Comparison of ENCODE assay signal across 9 cellular contexts in genomic region chr6:158357570-158358216, GRCh38. TPM values are rescaled to one million over a fixed set of nuclear protein-coding genes. Genes with fewer than 3 reads are reported as not detected.
DNase-seq lines count a peak whose midpoint lies in the region; ATAC-seq and TF ChIP-seq lines count a peak whose summit lies in the region.
"Had no signal": no experiment of that assay in that cellular context is flagged by ENCODE, and none has a peak within 500 bp of the region (broad histone marks: within the 10 kb centered on the region; RNA-seq: fewer than 3 reads in every experiment).

No MANE protein-coding gene starts in this region.

- intact Hi-C loops in Right ventricle myocardium inferior (cut with DNase I): no loop called here

- no peaks in the 10 kb centered on the region for H3K36me3 ChIP-seq in GM06990 (ENCODE audit: control insufficient read depth, insufficient read depth, low read length)
- no peaks in the 10 kb centered on the region for H3K36me3 ChIP-seq in MG63

- peak overlapping the region; percentile 37 for H3K27ac ChIP-seq in angular gyrus (ENCODE audit: low read depth, low read length)

- H3K4me3 ChIP-seq in GM06990 (replicated peaks; ENCODE audit: low read depth, low read length) (peak overlapping the region; percentile 37; the same call in 1 of the 2 replicates), MG63 (no peak overlapping the region)
- H3K4me3 ChIP-seq: lung had no signal

- no peaks in the 10 kb centered on the region for H3K9me3 ChIP-seq in MG63

- DNase-seq in GM06990 (ENCODE audit: extremely low read depth, insufficient read length) (no peak), NK-92 (lab: John Stamatoyannopoulos, UW; ENCODE audit: unreplicated experiment) (no peak), NCI-H2171 treated with DMSO at 0.1 percent for 48 hours (lab: John Stamatoyannopoulos, UW) (no peak), MG63 (no peak), Right ventricle myocardium inferior (ENCODE audit: missing footprints) (no peak)

- no peaks in the 10 kb centered on the region for H3K27me3 ChIP-seq in GM06990 (replicated peaks; ENCODE audit: control insufficient read depth, insufficient read depth, low read length)
- no peaks in the 10 kb centered on the region for H3K27me3 ChIP-seq in MG63

- no peak for TF ChIP-seq CTCF in GM06990 (IDR thresholded peaks at IDR 0.05; ENCODE audit: insufficient read depth, low read length, poor library complexity, severe bottlenecking)

- ATAC-seq in GM19025 (IDR thresholded peaks at IDR 0.05; ENCODE audit: low read depth, unreplicated experiment) (peak; percentile 79), HG03025 (IDR thresholded peaks at IDR 0.05; ENCODE audit: low FRiP score, unreplicated experiment) (peak; percentile 78), Right ventricle myocardium inferior (no peak)

RNA-seq across cellular contexts. Expression of gene TULP4, which starts 45.4 kb away (rescaled TPM):
- total RNA-seq in MG63 (2014; rRNA removed; shearing (Covaris generic); ENCODE audit: low replicate concordance): 10.4 and 19.1 TPM in 2 replicates
- total RNA-seq in Right ventricle myocardium inferior: 94.9 TPM
